ENCODE assay signal across 9 cellular contexts in genomic region chr2:47336259-47337238, GRCh38. TPM values are rescaled to one million over a fixed set of nuclear protein-coding genes. Genes with fewer than 3 reads are reported as not detected.
DNase-seq lines count a peak whose midpoint lies in the region; ATAC-seq and TF ChIP-seq lines count a peak whose summit lies in the region.
"Had no signal": no experiment of that assay in that cellular context is flagged by ENCODE, and none has a peak within 500 bp of the region (broad histone marks: within the 10 kb centered on the region; RNA-seq: fewer than 3 reads in every experiment).

No MANE protein-coding gene starts in this region.

- 70 to 72% methylated on average over 4 of the region's 4 CpGs for WGBS in heart right ventricle, 2 donors

- peak; percentile 21 for DNase-seq in AG20443 (ENCODE audit: low spot score)
- peak; percentile 93 for DNase-seq in NOMO-1 treated with DMSO at 0.1 percent for 48 hours (lab: John Stamatoyannopoulos, UW; ENCODE audit: unreplicated experiment)
- no peak for DNase-seq in heart right ventricle
- no peak for DNase-seq in activated T-helper 1 cell treated with anti-CD3 and anti-CD28 coated beads, Interleukin-12 subunit alpha, Interleukin-12 subunit beta, Interleukin-2, Interleukin-4 antibody, amounts not matched to agents 30 ng/mL and 10 ng/mL and 1 ng/mL, durations not matched to agents 14 hours and 24 hours and 36 hours (ENCODE audit: low spot score)

- peaks cover 0 to 4% (median 0%) of the 10 kb centered on the region in 9 donors for H3K36me3 ChIP-seq in heart right ventricle

- no peak for TF ChIP-seq CTCF in heart right ventricle (IDR thresholded peaks at IDR 0.05)

- H3K9me3 Mint-ChIP-seq in activated T-helper 1 cell treated with anti-CD3 and anti-CD28 coated beads, Interleukin-12 subunit alpha, Interleukin-12 subunit beta, Interleukin-2, Interleukin-4 antibody, amounts not matched to agents 30 ng/mL and 10 ng/mL and 1 ng/mL, durations not matched to agents 14 hours and 24 hours and 36 hours, result no peaks in the 10 kb centered on the region

- H3K27ac ChIP-seq in heart right ventricle, result peak overlapping the region in 3 of 10 donors; percentile 10 to 41 (median 19)
- H3K27ac ChIP-seq: VCaP had no signal

- no peaks in the 10 kb centered on the region for H3K36me3 Mint-ChIP-seq in activated T-helper 1 cell treated with anti-CD3 and anti-CD28 coated beads, Interleukin-12 subunit alpha, Interleukin-12 subunit beta, Interleukin-2, Interleukin-4 antibody, amounts not matched to agents 30 ng/mL and 10 ng/mL and 1 ng/mL, durations not matched to agents 14 hours and 24 hours and 36 hours (ENCODE audit: low read depth)

- no peaks in the 10 kb centered on the region for H3K4me1 Mint-ChIP-seq in activated T-helper 1 cell treated with anti-CD3 and anti-CD28 coated beads, Interleukin-12 subunit alpha, Interleukin-12 subunit beta, Interleukin-2, Interleukin-4 antibody, amounts not matched to agents 30 ng/mL and 10 ng/mL and 1 ng/mL, durations not matched to agents 14 hours and 24 hours and 36 hours (ENCODE audit: low read depth)

- H3K27me3 Mint-ChIP-seq in activated T-helper 1 cell treated with anti-CD3 and anti-CD28 coated beads, Interleukin-12 subunit alpha, Interleukin-12 subunit beta, Interleukin-2, Interleukin-4 antibody, amounts not matched to agents 30 ng/mL and 10 ng/mL and 1 ng/mL, durations not matched to agents 14 hours and 24 hours and 36 hours (ENCODE audit: insufficient read depth), result peaks cover 4% of the 10 kb centered on the region

- intact Hi-C loops in heart right ventricle (cut with DNase I), result loop anchor here in 6 of 10 donors (2.0 to 10.0 kb wide), 4 partner anchors 51 to 431 kb away; no protein-coding TSS in a partner anchor
- intact Hi-C loops in activated T-helper 1 cell treated with anti-CD3 and anti-CD28 coated beads, Interleukin-12 subunit alpha, Interleukin-12 subunit beta, Interleukin-2, Interleukin-4 antibody, amounts not matched to agents 30 ng/mL and 10 ng/mL and 1 ng/mL, durations not matched to agents 14 hours and 24 hours and 36 hours (cut with micrococcal nuclease), result no loop called here

- ATAC-seq in GM21360 (IDR thresholded peaks at IDR 0.05; ENCODE audit: unreplicated experiment) (peak; percentile 64), heart right ventricle (peak in 6 of 8 donors; percentile 30 to 79 (median 52)), HG03108 (IDR thresholded peaks at IDR 0.05; ENCODE audit: unreplicated experiment) (no peak), HG03460 (IDR thresholded peaks at IDR 0.05; ENCODE audit: unreplicated experiment) (no peak), HG02938 (IDR thresholded peaks at IDR 0.05; ENCODE audit: unreplicated experiment) (no peak)

- no peaks in the 10 kb centered on the region for H3K9me3 ChIP-seq in heart right ventricle

- no peak overlapping the region for H3K4me3 ChIP-seq in heart right ventricle

- no peak overlapping the region for H3K4me3 Mint-ChIP-seq in activated T-helper 1 cell treated with anti-CD3 and anti-CD28 coated beads, Interleukin-12 subunit alpha, Interleukin-12 subunit beta, Interleukin-2, Interleukin-4 antibody, amounts not matched to agents 30 ng/mL and 10 ng/mL and 1 ng/mL, durations not matched to agents 14 hours and 24 hours and 36 hours

- no peak overlapping the region for H3K27ac Mint-ChIP-seq in activated T-helper 1 cell treated with anti-CD3 and anti-CD28 coated beads, Interleukin-12 subunit alpha, Interleukin-12 subunit beta, Interleukin-2, Interleukin-4 antibody, amounts not matched to agents 30 ng/mL and 10 ng/mL and 1 ng/mL, durations not matched to agents 14 hours and 24 hours and 36 hours

- H3K27me3 ChIP-seq in heart right ventricle, result no peaks in the 10 kb centered on the region

- peaks cover 0 to 24% (median 8%) of the 10 kb centered on the region in 9 donors for H3K4me1 ChIP-seq in heart right ventricle

RNA-seq across cellular contexts. Expression of gene EPCAM, which starts 32.6 kb away (rescaled TPM):
- 1 to 10 TPM in 2 of 10 donors, under 1 TPM in 5, not detected in 3; 0.16 to 2.9 (median 0.46) TPM for total RNA-seq in heart right ventricle
- under 1 TPM; 0.07 to 0.15 TPM for polyA plus RNA-seq in heart right ventricle
- 0.29 TPM in 1 of 2 replicates, not detected in the other for total RNA-seq in activated T-helper 1 cell treated with anti-CD3 and anti-CD28 coated beads, Interleukin-12 subunit alpha, Interleukin-12 subunit beta, Interleukin-2, Interleukin-4 antibody, amounts not matched to agents 30 ng/mL and 10 ng/mL and 1 ng/mL, durations not matched to agents 14 hours and 24 hours and 36 hours

Comparison
In these comparisons a context has a peak if more than half of its experiments do, and no peak if none do; other contexts are left out.
1. DNase-seq: peak in AG20443 (single experiment) and NOMO-1 treated with DMSO at 0.1 percent for 48 hours (single experiment); none in heart right ventricle (0 of 2) and activated T-helper 1 cell treated with anti-CD3 and anti-CD28 coated beads, Interleukin-12 subunit alpha, Interleukin-12 subunit beta, Interleukin-2, Interleukin-4 antibody, amounts not matched to agents 30 ng/mL and 10 ng/mL and 1 ng/mL, durations not matched to agents 14 hours and 24 hours and 36 hours (single experiment).
2. ATAC-seq: peak in GM21360 (single experiment) and heart right ventricle (6 of 8); none in HG03108 (single experiment), HG03460 (single experiment) and HG02938 (single experiment).